In the genomic region with DNA sequence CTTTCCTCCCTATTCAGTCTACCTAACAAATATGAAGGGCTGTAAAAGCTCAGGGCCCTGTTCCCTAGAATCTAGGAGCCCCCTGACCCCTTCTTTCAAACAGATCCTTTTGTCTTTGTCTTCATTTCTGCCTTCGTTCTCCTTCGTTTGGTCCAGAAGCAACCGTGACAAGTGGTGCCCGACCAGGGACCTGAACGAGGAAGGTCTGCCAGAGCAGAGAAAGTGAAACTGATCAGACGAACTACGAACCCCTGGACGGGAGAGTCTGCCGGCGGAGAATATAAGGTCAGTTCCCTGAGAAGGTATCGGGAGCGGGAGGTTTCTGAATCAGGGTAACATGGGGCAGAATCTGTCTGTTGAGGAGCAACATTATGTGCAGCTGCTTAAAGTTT, we compare ENCODE assay signal across 8 cellular contexts. TPM values are rescaled to one million over a fixed set of nuclear protein-coding genes. Genes with fewer than 3 reads are reported as not detected.
DNase-seq lines count a peak whose midpoint lies in the region; ATAC-seq and TF ChIP-seq lines count a peak whose summit lies in the region.

No MANE protein-coding gene starts in this region.

- H3K27ac Mint-ChIP-seq in neural crest cell (ENCODE audit: unreplicated experiment) = peak overlapping the region; percentile 94

- no peak overlapping the region for H3K27ac ChIP-seq in ectodermal cell (ENCODE audit: insufficient read depth, low read depth, low read length, poor library complexity, severe bottlenecking)

- 76 to 80% methylated on average over 12 of the region's 12 CpGs for WGBS in ectodermal cell, 2 experiments

- no peaks in the 10 kb centered on the region for H3K27me3 ChIP-seq in ectodermal cell (ENCODE audit: control insufficient read depth, insufficient read depth, low read length, poor library complexity, severe bottlenecking)

- no peak for TF ChIP-seq CTCF in neural crest cell (conservative IDR thresholded peaks at IDR 0.05)

- peaks cover 30% of the 10 kb centered on the region for H3K36me3 Mint-ChIP-seq in neural crest cell (ENCODE audit: low read depth)

- H3K4me3 Mint-ChIP-seq in neural crest cell = peak overlapping the region; percentile 99

- peaks cover 6% of the 10 kb centered on the region for H3K36me3 ChIP-seq in ectodermal cell (ENCODE audit: control insufficient read depth, insufficient read depth, low read length)

- no peaks in the 10 kb centered on the region for H3K9me3 Mint-ChIP-seq in neural crest cell

- DNase-seq in Daoy (ENCODE audit: low read depth) (peak; percentile 35), NOMO-1 treated with dmso at 0.1 percent for 144 hours (lab: John Stamatoyannopoulos, UW; ENCODE audit: unreplicated experiment) (peak; percentile 0), neural crest cell (ENCODE audit: low read depth, low spot score) (no peak), UCSD-AML1 (lab: John Stamatoyannopoulos, UW; ENCODE audit: unreplicated experiment) (no peak)

- no peaks in the 10 kb centered on the region for H3K9me3 ChIP-seq in ectodermal cell (ENCODE audit: control insufficient read depth, low read length)

- ATAC-seq in GM21786 (IDR thresholded peaks at IDR 0.05; ENCODE audit: unreplicated experiment) (no peak), HG02642 (IDR thresholded peaks at IDR 0.05; ENCODE audit: poor library complexity, unreplicated experiment) (no peak), HG03571 (IDR thresholded peaks at IDR 0.05; ENCODE audit: unreplicated experiment) (no peak)

- peaks cover 7% of the 10 kb centered on the region for H3K4me1 ChIP-seq in ectodermal cell (ENCODE audit: control insufficient read depth, insufficient read depth, low read length)

- H3K27me3 Mint-ChIP-seq in neural crest cell (ENCODE audit: low read depth) = no peaks in the 10 kb centered on the region

- H3K4me3 ChIP-seq in ectodermal cell (ENCODE audit: insufficient read depth, low read depth, low read length) = peak overlapping the region; percentile 80

- peaks cover 30% of the 10 kb centered on the region for H3K4me1 Mint-ChIP-seq in neural crest cell

RNA-seq across cellular contexts. Expression of a gene that starts 0.8 kb away (rescaled TPM):
- 125 and 149 TPM in 2 replicates for total RNA-seq in Daoy (2014; rRNA removed; shearing (Covaris generic))
- polyA plus RNA-seq in ectodermal cell (2013, experiment 1 of 4) = 47.3 TPM
- polyA plus RNA-seq in ectodermal cell (2013, experiment 2 of 4) = 53.6 TPM
- 41.2 TPM for polyA plus RNA-seq in ectodermal cell (2013, experiment 3 of 4)
- polyA plus RNA-seq in ectodermal cell (2013, experiment 4 of 4) = 46.8 TPM
- total RNA-seq in neural crest cell = 46.4 and 47.6 TPM in 2 replicates

RNA-seq across cellular contexts. Expression of a gene that starts 20.9 kb away (rescaled TPM):
- 2.1 TPM in 2 replicates for total RNA-seq in Daoy (2014; rRNA removed; shearing (Covaris generic))
- polyA plus RNA-seq in ectodermal cell (2013, experiment 1 of 4) = 3.5 TPM
- polyA plus RNA-seq in ectodermal cell (2013, experiment 2 of 4) = 3.5 TPM
- 2.3 TPM for polyA plus RNA-seq in ectodermal cell (2013, experiment 3 of 4)
- 2.6 TPM for polyA plus RNA-seq in ectodermal cell (2013, experiment 4 of 4)
- total RNA-seq in neural crest cell = 6.2 and 6.3 TPM in 2 replicates

RNA-seq across cellular contexts. Expression of a gene that starts 27.2 kb away (rescaled TPM):
- total RNA-seq in Daoy (2014; rRNA removed; shearing (Covaris generic)) = 3.1 and 3.5 TPM in 2 replicates
- polyA plus RNA-seq in ectodermal cell (2013, experiment 1 of 4) = 12.3 TPM
- polyA plus RNA-seq in ectodermal cell (2013, experiment 2 of 4) = 12.6 TPM
- polyA plus RNA-seq in ectodermal cell (2013, experiment 3 of 4) = 7.8 TPM
- 8.8 TPM for polyA plus RNA-seq in ectodermal cell (2013, experiment 4 of 4)
- 20.0 and 20.5 TPM in 2 replicates for total RNA-seq in neural crest cell

RNA-seq across cellular contexts. Expression of a gene that starts 47.4 kb away (rescaled TPM):
- total RNA-seq in Daoy (2014; rRNA removed; shearing (Covaris generic)) = 28.5 and 38.4 TPM in 2 replicates
- 10.3 TPM for polyA plus RNA-seq in ectodermal cell (2013, experiment 1 of 4)
- 9.8 TPM for polyA plus RNA-seq in ectodermal cell (2013, experiment 2 of 4)
- 16.8 TPM for polyA plus RNA-seq in ectodermal cell (2013, experiment 3 of 4)
- 13.0 TPM for polyA plus RNA-seq in ectodermal cell (2013, experiment 4 of 4)
- 17.6 and 17.8 TPM in 2 replicates for total RNA-seq in neural crest cell

RNA-seq across cellular contexts. Expression of a gene that starts 56.6 kb away (rescaled TPM):
- total RNA-seq in Daoy (2014; rRNA removed; shearing (Covaris generic)) = 1.5 and 2.7 TPM in 2 replicates
- polyA plus RNA-seq in ectodermal cell (2013, experiment 1 of 4) = 5.3 TPM
- polyA plus RNA-seq in ectodermal cell (2013, experiment 2 of 4) = 6.4 TPM
- polyA plus RNA-seq in ectodermal cell (2013, experiment 3 of 4) = 5.2 TPM
- polyA plus RNA-seq in ectodermal cell (2013, experiment 4 of 4) = 4.8 TPM
- total RNA-seq in neural crest cell = 8.4 and 9.1 TPM in 2 replicates

Comparison
In these comparisons a context has a peak if more than half of its experiments do, and no peak if none do; other contexts are left out.
1. DNase-seq: peak in Daoy (single experiment) and NOMO-1 treated with dmso at 0.1 percent for 144 hours (single experiment); none in neural crest cell (single experiment) and UCSD-AML1 (single experiment).